12 cellular contexts compared by ENCODE assay signal in the genomic region with DNA sequence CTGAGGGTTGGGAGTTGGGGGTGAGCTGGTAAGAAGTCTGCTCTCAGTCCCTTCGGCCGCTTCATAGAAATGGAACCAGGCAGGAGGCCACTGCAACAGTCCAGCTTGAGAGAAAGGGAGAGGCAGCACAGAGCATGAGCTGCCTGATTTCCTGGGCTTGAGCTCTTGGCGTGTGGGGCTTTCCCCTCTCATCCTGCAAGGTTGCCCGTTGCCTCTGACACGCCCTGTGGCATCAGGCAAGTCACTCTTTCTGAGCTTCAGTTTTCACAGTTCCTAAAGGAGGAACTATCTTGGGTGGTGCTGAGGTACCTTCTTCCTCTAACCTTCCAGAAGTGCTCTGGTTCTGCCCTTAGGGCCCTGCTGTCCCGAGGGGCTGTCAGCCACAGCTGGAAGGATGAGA. TPM values are rescaled to one million over a fixed set of nuclear protein-coding genes. Genes with fewer than 3 reads are reported as not detected.
DNase-seq lines count a peak whose midpoint lies in the region; ATAC-seq, FAIRE-seq and TF ChIP-seq lines count a peak whose summit lies in the region.
"Had no signal": no experiment of that assay in that cellular context is flagged by ENCODE, and none has a peak within 500 bp of the region (broad histone marks: within the 10 kb centered on the region; RNA-seq: fewer than 3 reads in every experiment).

No MANE protein-coding gene starts in this region.

- H3K36me3 ChIP-seq in left ventricle myocardium inferior: no peaks in the 10 kb centered on the region

- H3K9me3 Mint-ChIP-seq in effector memory CD8-positive, alpha-beta T cell: no peaks in the 10 kb centered on the region
- H3K9me3 Mint-ChIP-seq in type B pancreatic cell: no peaks in the 10 kb centered on the region
- H3K9me3 Mint-ChIP-seq: immature natural killer cell had no signal

- H3K27ac Mint-ChIP-seq in effector memory CD8-positive, alpha-beta T cell: no peak overlapping the region
- H3K27ac Mint-ChIP-seq in type B pancreatic cell: peak overlapping the region; percentile 11
- H3K27ac Mint-ChIP-seq: immature natural killer cell had no signal

- no peaks in the 10 kb centered on the region for H3K4me1 Mint-ChIP-seq in effector memory CD8-positive, alpha-beta T cell (ENCODE audit: low read depth in 2 of 2)
- peaks cover 8% of the 10 kb centered on the region for H3K4me1 Mint-ChIP-seq in type B pancreatic cell (ENCODE audit: unreplicated experiment)
- H3K4me1 Mint-ChIP-seq: immature natural killer cell had no signal

- H3K4me3 ChIP-seq in left ventricle myocardium inferior: no peak overlapping the region
- H3K4me3 ChIP-seq: SK-N-MC had no signal

- FAIRE-seq in GM19239 (lab: Jason Lieb, UNC): no peak

- no peaks in the 10 kb centered on the region for H3K27me3 ChIP-seq in left ventricle myocardium inferior (ENCODE audit: low read depth)

- no peak overlapping the region for H3K27ac ChIP-seq in left ventricle myocardium inferior (replicated peaks)
- H3K27ac ChIP-seq: SK-N-MC had no signal

- no peaks in the 10 kb centered on the region for H3K9me3 ChIP-seq in left ventricle myocardium inferior (replicated peaks)

- H3K4me1 ChIP-seq in left ventricle myocardium inferior: peaks cover 11% of the 10 kb centered on the region

- peak; percentile 32 for ATAC-seq in effector memory CD8-positive, alpha-beta T cell (replicated peaks)
- ATAC-seq in GM18520 (IDR thresholded peaks at IDR 0.05; ENCODE audit: unreplicated experiment) (no peak), GM19023 (IDR thresholded peaks at IDR 0.05; ENCODE audit: unreplicated experiment) (no peak)

- H3K36me3 Mint-ChIP-seq in effector memory CD8-positive, alpha-beta T cell (ENCODE audit: insufficient read depth): peaks cover 5% of the 10 kb centered on the region
- no peaks in the 10 kb centered on the region for H3K36me3 Mint-ChIP-seq in type B pancreatic cell
- H3K36me3 Mint-ChIP-seq: immature natural killer cell had no signal

- DNase-seq in cardiac septum (ENCODE audit: low spot score) (peak; percentile 73), left ventricle myocardium inferior (no peak), NOMO-1 treated with dmso at 0.1 percent for 144 hours (lab: John Stamatoyannopoulos, UW; ENCODE audit: unreplicated experiment) (peak; percentile 81), type B pancreatic cell (ENCODE audit: extremely low spot score, unreplicated experiment) (no peak), GM19239 (ENCODE audit: insufficient read length, low spot score) (no peak)
- DNase-seq in effector memory CD8-positive, alpha-beta T cell: no peak
- DNase-seq: immature natural killer cell, NCI-H187, occipital lobe had no signal

- TF ChIP-seq CTCF in left ventricle myocardium inferior (IDR thresholded peaks at IDR 0.05; ENCODE audit: borderline replicate concordance): no peak
- no peak for TF ChIP-seq CTCF in type B pancreatic cell (conservative IDR thresholded peaks at IDR 0.05)

- intact Hi-C loops in cardiac septum (cut with DNase I) (no loop called here), left ventricle myocardium inferior (cut with micrococcal nuclease) (no loop called here)

- H3K27me3 Mint-ChIP-seq in effector memory CD8-positive, alpha-beta T cell: peaks cover 37 to 43% of the 10 kb centered on the region in 2 donors
- peaks cover 2% of the 10 kb centered on the region for H3K27me3 Mint-ChIP-seq in type B pancreatic cell

- no peak overlapping the region for H3K4me3 Mint-ChIP-seq in effector memory CD8-positive, alpha-beta T cell
- no peak overlapping the region for H3K4me3 Mint-ChIP-seq in type B pancreatic cell
- H3K4me3 Mint-ChIP-seq: immature natural killer cell had no signal

RNA-seq across cellular contexts. Expression of gene MESP2, which starts 4.9 kb away (rescaled TPM):
- 0.19 TPM for total RNA-seq in cardiac septum
- total RNA-seq in left ventricle myocardium inferior: 0.27 TPM
- not detected in 2 replicates for total RNA-seq in type B pancreatic cell (ENCODE audit: low replicate concordance)
- total RNA-seq: occipital lobe had no signal

RNA-seq across cellular contexts. Expression of gene MESP1, which starts 30.0 kb away (rescaled TPM):
- total RNA-seq in cardiac septum: 0.86 TPM
- 8.4 TPM for total RNA-seq in left ventricle myocardium inferior
- 2.1 and 2.2 TPM in 2 replicates for total RNA-seq in type B pancreatic cell (ENCODE audit: low replicate concordance)

RNA-seq across cellular contexts. Expression of gene ANPEP, which starts 33.6 kb away (rescaled TPM):
- total RNA-seq in cardiac septum (4.3 TPM), left ventricle myocardium inferior (8.9 TPM), type B pancreatic cell (ENCODE audit: low replicate concordance) (56.3 and 206 TPM in 2 replicates)

Comparison
In these comparisons a context has a peak if more than half of its experiments do, and no peak if none do; other contexts are left out.
1. DNase-seq: peak in cardiac septum (single experiment) and NOMO-1 treated with dmso at 0.1 percent for 144 hours (single experiment); none in left ventricle myocardium inferior (single experiment), effector memory CD8-positive, alpha-beta T cell (0 of 3), type B pancreatic cell (single experiment) and GM19239 (single experiment).